15 cellular contexts compared by ENCODE assay signal in genomic region chr11:76523786-76524436, GRCh38.
A peak's percentile ranks its signal among the peaks of the same experiment; 100 is the strongest.
DNase-seq lines count a peak whose midpoint lies in the region; ATAC-seq, FAIRE-seq and TF ChIP-seq lines count a peak whose summit lies in the region.
"Had no signal": no experiment of that assay in that cellular context is flagged by ENCODE, and none has a peak within 500 bp of the region (broad histone marks: within the 10 kb centered on the region; RNA-seq: fewer than 3 reads in every experiment).

No MANE protein-coding gene starts in this region.

- H3K4me3 ChIP-seq in HCT116 (replicated peaks in 1 of 2; ENCODE audit: low read depth in 1 of 2, low read length in 2 of 2) (no peak overlapping the region), astrocyte (ENCODE audit: insufficient read depth, low read depth, low read length) (no peak overlapping the region), BE2C (ENCODE audit: low read depth, low read length) (no peak overlapping the region)
- no peak overlapping the region for H3K4me3 ChIP-seq in CD8-positive, alpha-beta T cell (ENCODE audit: low read depth, low read length)
- H3K4me3 ChIP-seq: GM12878, GM23248 had no signal

- no peak for TF ChIP-seq RAD21 in HCT116 (IDR thresholded peaks at IDR 0.05; ENCODE audit: low read depth)

- H3K9me3 Mint-ChIP-seq in astrocyte (ENCODE audit: unreplicated experiment) = no peaks in the 10 kb centered on the region
- no peaks in the 10 kb centered on the region for H3K9me3 Mint-ChIP-seq in CD8-positive, alpha-beta T cell
- H3K9me3 Mint-ChIP-seq: CD14-positive monocyte; CD8-positive, alpha-beta memory T cell; IgD-negative memory B cell had no signal

- no peak overlapping the region for H3K27ac Mint-ChIP-seq in astrocyte (ENCODE audit: unreplicated experiment)
- H3K27ac Mint-ChIP-seq in CD8-positive, alpha-beta T cell = no peak overlapping the region
- H3K27ac Mint-ChIP-seq: CD14-positive monocyte, IgD-negative memory B cell had no signal

- no peaks in the 10 kb centered on the region for H3K9me2 ChIP-seq in HCT116 (ENCODE audit: insufficient read depth)

- ATAC-seq in HCT116 (no peak), left colon (peak; percentile 11)
- ATAC-seq in CD8-positive, alpha-beta T cell = no peak
- ATAC-seq: GM12878 had no signal

- TF ChIP-seq POLR2A in HCT116 (IDR thresholded peaks at IDR 0.05; ENCODE audit: borderline replicate concordance, extremely low read depth, insufficient read depth, insufficient read length) = no peak

- TF ChIP-seq CTCF in 22Rv1 (IDR thresholded peaks at IDR 0.05) = no peak
- TF ChIP-seq CTCF in HCT116 (IDR thresholded peaks at IDR 0.05 in 2 of 3, conservative IDR thresholded peaks at IDR 0.05 in 1 of 3; ENCODE audit: borderline replicate concordance in 1 of 3, insufficient read depth in 1 of 3, low read depth in 2 of 3, low read length in 2 of 3) = no peak
- no peak for TF ChIP-seq CTCF in astrocyte (IDR thresholded peaks at IDR 0.05; ENCODE audit: insufficient read depth, low read depth, low read length)
- no peak for TF ChIP-seq CTCF in BE2C (IDR thresholded peaks at IDR 0.05; ENCODE audit: low read depth, low read length)
- TF ChIP-seq CTCF in CD8-positive, alpha-beta T cell (IDR thresholded peaks at IDR 0.05) = no peak

- no peaks in the 10 kb centered on the region for H4K20me1 ChIP-seq in HCT116 (ENCODE audit: insufficient read depth)
- no peaks in the 10 kb centered on the region for H4K20me1 ChIP-seq in astrocyte (ENCODE audit: insufficient read depth, low read length)

- CTCF ChIA-PET in HCT116 (lab: Charles Lee) = interaction anchor here (1.4 to 1.5 kb wide), 2 partner anchors 11 to 12 kb away, joined by 4 to 5 read pairs; no protein-coding TSS in a partner anchor
- CTCF ChIA-PET in CD8-positive, alpha-beta T cell (lab: Charles Lee) = interaction anchor here (1.3 kb wide), 1 partner anchor 316 kb away, joined by 3 read pairs; no protein-coding TSS in a partner anchor

- H2AFZ ChIP-seq in HCT116 (ENCODE audit: low read depth, low read length, poor library complexity, severe bottlenecking) (no peak overlapping the region), astrocyte (ENCODE audit: low read depth, low read length) (no peak overlapping the region)
- H2AFZ ChIP-seq: GM23248 had no signal

- DNase-seq in HCT116 (ENCODE audit: low read depth, low spot score) (no peak), astrocyte (ENCODE audit: low read depth) (no peak), left colon (no peak), BE2C (no peak)
- no peak for DNase-seq in stimulated activated CD4-positive, alpha-beta T cell treated with anti-CD3 and anti-CD28 coated beads, Interleukin-4, amount 100 ng/mL, for 24 hours
- no peak for DNase-seq in CD8-positive, alpha-beta T cell
- DNase-seq: CD8-positive, alpha-beta memory T cell; GM23248; H7 had no signal

- FAIRE-seq in astrocyte (lab: Jason Lieb, UNC) = no peak
- FAIRE-seq: A204.1, GM18507 had no signal

- peaks cover 0 to 10% of the 10 kb centered on the region in 2 experiments; a peak in 2 of 4 replicates for H3K36me3 ChIP-seq in HCT116 (ENCODE audit: control insufficient read depth in 1 of 2, insufficient read depth in 2 of 2, low read length in 2 of 2)
- peaks cover 8% of the 10 kb centered on the region for H3K36me3 ChIP-seq in astrocyte (ENCODE audit: insufficient read depth, low read length)
- peaks cover 8% of the 10 kb centered on the region for H3K36me3 ChIP-seq in BE2C
- peaks cover 31% of the 10 kb centered on the region for H3K36me3 ChIP-seq in CD8-positive, alpha-beta T cell (ENCODE audit: insufficient read depth, low read length)

- peaks cover 5% of the 10 kb centered on the region for H3K36me3 Mint-ChIP-seq in astrocyte (ENCODE audit: low read depth, unreplicated experiment)
- peaks cover 69% of the 10 kb centered on the region for H3K36me3 Mint-ChIP-seq in CD8-positive, alpha-beta T cell

- H3K9ac ChIP-seq in HCT116 (ENCODE audit: low read length) = no peak overlapping the region
- H3K9ac ChIP-seq in astrocyte (ENCODE audit: low read length) = no peak overlapping the region
- H3K9ac ChIP-seq: GM23248 had no signal

- BruUV-seq in HCT116 (replicated peaks; lab: Mats Ljungman, UMichigan) = no TSS peak

- H3K4me2 ChIP-seq in HCT116 (ENCODE audit: low read length) = peak overlapping the region; percentile 6; the same call in 1 of the 2 replicates
- peak overlapping the region; percentile 10 for H3K4me2 ChIP-seq in astrocyte (ENCODE audit: low read length)

- RAD21 ChIA-PET in HCT116 (lab: Charles Lee; ENCODE audit: low non-redundant PET in 1 of 2, low total read pairs in 2 of 2, uncharacterized antibody in 2 of 2, unreplicated experiment in 2 of 2) = no interaction called here

- H3K9me3 ChIP-seq in HCT116 (ENCODE audit: control insufficient read depth in 1 of 2, insufficient read depth in 1 of 2, low read depth in 1 of 2, low read length in 2 of 2) = no peaks in the 10 kb centered on the region
- H3K9me3 ChIP-seq in astrocyte (ENCODE audit: insufficient read depth, low read depth, low read length) = no peaks in the 10 kb centered on the region
- H3K9me3 ChIP-seq in BE2C = no peaks in the 10 kb centered on the region
- H3K9me3 ChIP-seq in CD8-positive, alpha-beta T cell (ENCODE audit: low read length) = no peaks in the 10 kb centered on the region

- H3K27me3 ChIP-seq in HCT116 (ENCODE audit: insufficient read depth, low read length) (no peaks in the 10 kb centered on the region), astrocyte (ENCODE audit: insufficient read depth, low read length) (no peaks in the 10 kb centered on the region), BE2C (no peaks in the 10 kb centered on the region)
- no peaks in the 10 kb centered on the region for H3K27me3 ChIP-seq in CD8-positive, alpha-beta T cell (ENCODE audit: insufficient read depth, low read length)

- H3K27ac ChIP-seq in 22Rv1 = peak overlapping the region; percentile 57; the same call in 1 of the 2 replicates
- H3K27ac ChIP-seq in HCT116 (ENCODE audit: low read depth, low read length) = no peak overlapping the region
- no peak overlapping the region for H3K27ac ChIP-seq in astrocyte (ENCODE audit: low read depth, low read length)
- no peak overlapping the region for H3K27ac ChIP-seq in CD8-positive, alpha-beta T cell (ENCODE audit: low read depth, low read length)
- H3K27ac ChIP-seq: GM23248 had no signal

- H3K79me2 ChIP-seq in HCT116 (ENCODE audit: insufficient read depth, low read length) (no peaks in the 10 kb centered on the region), astrocyte (ENCODE audit: insufficient read depth, low read length) (no peaks in the 10 kb centered on the region)

- intact Hi-C loops in HCT116 (cut with micrococcal nuclease) = no loop called here
- intact Hi-C loops in left colon (cut with DNase I, micrococcal nuclease) = no loop called here
- intact Hi-C loops in CD8-positive, alpha-beta T cell (cut with DNase I, micrococcal nuclease) = no loop called here

- POLR2A ChIA-PET in HCT116 (lab: Charles Lee) = interaction anchor here (0.7 to 0.8 kb wide), 2 partner anchors 26 to 68 kb away, joined by 3 read pairs; no protein-coding TSS in a partner anchor
- POLR2A ChIA-PET in CD8-positive, alpha-beta T cell (lab: Charles Lee) = interaction anchor here (0.5 to 0.7 kb wide), 2 partner anchors 10 to 21 kb away, joined by 3 read pairs; no protein-coding TSS in a partner anchor

- peaks cover 8 to 14% of the 10 kb centered on the region in 2 experiments for H3K4me1 ChIP-seq in HCT116 (ENCODE audit: control insufficient read depth in 1 of 2, insufficient read depth in 2 of 2, low read length in 2 of 2)
- H3K4me1 ChIP-seq in astrocyte (ENCODE audit: insufficient read depth, low read length) = peaks cover 11% of the 10 kb centered on the region
- no peaks in the 10 kb centered on the region for H3K4me1 ChIP-seq in BE2C
- H3K4me1 ChIP-seq in CD8-positive, alpha-beta T cell (ENCODE audit: insufficient read depth, low read length) = no peaks in the 10 kb centered on the region

- no peak overlapping the region for H3K4me3 Mint-ChIP-seq in astrocyte (ENCODE audit: unreplicated experiment)
- H3K4me3 Mint-ChIP-seq in CD8-positive, alpha-beta T cell = no peak overlapping the region
- H3K4me3 Mint-ChIP-seq: CD14-positive monocyte; CD8-positive, alpha-beta memory T cell; IgD-negative memory B cell had no signal

- H3K4me1 Mint-ChIP-seq in astrocyte (ENCODE audit: low read depth, unreplicated experiment) = no peaks in the 10 kb centered on the region
- no peaks in the 10 kb centered on the region for H3K4me1 Mint-ChIP-seq in CD8-positive, alpha-beta T cell (ENCODE audit: low read depth)
- H3K4me1 Mint-ChIP-seq: CD8-positive, alpha-beta memory T cell had no signal

- H3K27me3 Mint-ChIP-seq in astrocyte (ENCODE audit: low read depth, unreplicated experiment) = no peaks in the 10 kb centered on the region
- no peaks in the 10 kb centered on the region for H3K27me3 Mint-ChIP-seq in CD8-positive, alpha-beta T cell (ENCODE audit: low read depth)
- H3K27me3 Mint-ChIP-seq: CD8-positive, alpha-beta memory T cell; IgD-negative memory B cell had no signal

TF ChIP-seq in HCT116, 20 proteins besides CTCF, POLR2A, EP300 and RAD21:
- TF ChIP-seq ZNF274 (IDR thresholded peaks at IDR 0.05; ENCODE audit: low read depth, low read length) = no peak
TF ChIP-seq in HCT116: peak in this region for 0.
